Comparison of ENCODE assay signal across 9 cellular contexts in genomic region chr15:73851679-73852078, GRCh38. TPM values are rescaled to one million over a fixed set of nuclear protein-coding genes. Genes with fewer than 3 reads are reported as not detected.
A peak's percentile ranks its signal among the peaks of the same experiment; 100 is the strongest.
DNase-seq lines count a peak whose midpoint lies in the region; ATAC-seq lines count a peak whose summit lies in the region.
"Had no signal": no experiment of that assay in that cellular context is flagged by ENCODE, and none has a peak within 500 bp of the region (broad histone marks: within the 10 kb centered on the region; RNA-seq: fewer than 3 reads in every experiment).

No MANE protein-coding gene starts in this region.

- H3K27me3 Mint-ChIP-seq in activated T-helper 1 cell treated with anti-CD3 and anti-CD28 coated beads, Interleukin-12 subunit alpha, Interleukin-12 subunit beta, Interleukin-2, Interleukin-4 antibody, amounts not matched to agents 30 ng/mL and 10 ng/mL and 1 ng/mL, durations not matched to agents 14 hours and 24 hours and 36 hours (ENCODE audit: insufficient read depth), result peaks cover 11% of the 10 kb centered on the region

- no peaks in the 10 kb centered on the region for H3K4me1 Mint-ChIP-seq in activated T-helper 1 cell treated with anti-CD3 and anti-CD28 coated beads, Interleukin-12 subunit alpha, Interleukin-12 subunit beta, Interleukin-2, Interleukin-4 antibody, amounts not matched to agents 30 ng/mL and 10 ng/mL and 1 ng/mL, durations not matched to agents 14 hours and 24 hours and 36 hours (ENCODE audit: low read depth)

- H3K27ac Mint-ChIP-seq in activated T-helper 1 cell treated with anti-CD3 and anti-CD28 coated beads, Interleukin-12 subunit alpha, Interleukin-12 subunit beta, Interleukin-2, Interleukin-4 antibody, amounts not matched to agents 30 ng/mL and 10 ng/mL and 1 ng/mL, durations not matched to agents 14 hours and 24 hours and 36 hours, result no peak overlapping the region
- H3K27ac Mint-ChIP-seq: stimulated activated naive CD8-positive, alpha-beta T cell treated with anti-CD3 and anti-CD28 coated beads, Interleukin-15, Interleukin-2, amounts not matched to agents 100 ng/mL and 50 ng/mL, for 24 hours had no signal

- peak; percentile 68 for DNase-seq in EH (ENCODE audit: low read depth)
- DNase-seq in M059J (ENCODE audit: low read depth), result peak; percentile 58
- DNase-seq in activated T-helper 1 cell treated with anti-CD3 and anti-CD28 coated beads, Interleukin-12 subunit alpha, Interleukin-12 subunit beta, Interleukin-2, Interleukin-4 antibody, amounts not matched to agents 30 ng/mL and 10 ng/mL and 1 ng/mL, durations not matched to agents 14 hours and 24 hours and 36 hours (ENCODE audit: low spot score), result peak; percentile 20
- peak; percentile 80 for DNase-seq in islet precursor cell
- no peak for DNase-seq in NCI-H1105 (lab: John Stamatoyannopoulos, UW)
- no peak for DNase-seq in NCI-H1417 treated with DMSO at 0.1 percent for 48 hours (lab: John Stamatoyannopoulos, UW)

- intact Hi-C loops in activated T-helper 1 cell treated with anti-CD3 and anti-CD28 coated beads, Interleukin-12 subunit alpha, Interleukin-12 subunit beta, Interleukin-2, Interleukin-4 antibody, amounts not matched to agents 30 ng/mL and 10 ng/mL and 1 ng/mL, durations not matched to agents 14 hours and 24 hours and 36 hours (cut with micrococcal nuclease), result no loop called here

- no peaks in the 10 kb centered on the region for H3K9me3 Mint-ChIP-seq in activated T-helper 1 cell treated with anti-CD3 and anti-CD28 coated beads, Interleukin-12 subunit alpha, Interleukin-12 subunit beta, Interleukin-2, Interleukin-4 antibody, amounts not matched to agents 30 ng/mL and 10 ng/mL and 1 ng/mL, durations not matched to agents 14 hours and 24 hours and 36 hours
- H3K9me3 Mint-ChIP-seq: stimulated activated naive CD8-positive, alpha-beta T cell treated with anti-CD3 and anti-CD28 coated beads, Interleukin-15, Interleukin-2, amounts not matched to agents 100 ng/mL and 50 ng/mL, for 24 hours had no signal

- H3K4me3 Mint-ChIP-seq in activated T-helper 1 cell treated with anti-CD3 and anti-CD28 coated beads, Interleukin-12 subunit alpha, Interleukin-12 subunit beta, Interleukin-2, Interleukin-4 antibody, amounts not matched to agents 30 ng/mL and 10 ng/mL and 1 ng/mL, durations not matched to agents 14 hours and 24 hours and 36 hours, result no peak overlapping the region
- H3K4me3 Mint-ChIP-seq: stimulated activated naive CD8-positive, alpha-beta T cell treated with anti-CD3 and anti-CD28 coated beads, Interleukin-15, Interleukin-2, amounts not matched to agents 100 ng/mL and 50 ng/mL, for 24 hours had no signal

- ATAC-seq in GM21723 (IDR thresholded peaks at IDR 0.05; ENCODE audit: unreplicated experiment) (no peak), HG03469 (IDR thresholded peaks at IDR 0.05; ENCODE audit: unreplicated experiment) (no peak)

- H3K36me3 Mint-ChIP-seq in activated T-helper 1 cell treated with anti-CD3 and anti-CD28 coated beads, Interleukin-12 subunit alpha, Interleukin-12 subunit beta, Interleukin-2, Interleukin-4 antibody, amounts not matched to agents 30 ng/mL and 10 ng/mL and 1 ng/mL, durations not matched to agents 14 hours and 24 hours and 36 hours (ENCODE audit: low read depth), result no peaks in the 10 kb centered on the region

RNA-seq across cellular contexts. Expression of gene TBC1D21, which starts 21.7 kb away (rescaled TPM):
- not detected in 2 replicates for total RNA-seq in M059J (2014; rRNA removed; shearing (Covaris generic))
- not detected in 2 replicates for total RNA-seq in activated T-helper 1 cell treated with anti-CD3 and anti-CD28 coated beads, Interleukin-12 subunit alpha, Interleukin-12 subunit beta, Interleukin-2, Interleukin-4 antibody, amounts not matched to agents 30 ng/mL and 10 ng/mL and 1 ng/mL, durations not matched to agents 14 hours and 24 hours and 36 hours

Comparison
In these comparisons a context has a peak if more than half of its experiments do, and no peak if none do; other contexts are left out.
1. DNase-seq: peak in EH (single experiment), M059J (single experiment), activated T-helper 1 cell treated with anti-CD3 and anti-CD28 coated beads, Interleukin-12 subunit alpha, Interleukin-12 subunit beta, Interleukin-2, Interleukin-4 antibody, amounts not matched to agents 30 ng/mL and 10 ng/mL and 1 ng/mL, durations not matched to agents 14 hours and 24 hours and 36 hours (single experiment) and islet precursor cell (single experiment); none in NCI-H1105 (single experiment) and NCI-H1417 treated with DMSO at 0.1 percent for 48 hours (single experiment).